Comparison of ENCODE assay signal across 1 cellular context in genomic region chr6:164346631-164347030, GRCh38.
TF ChIP-seq lines count a peak whose summit lies in the region.

No MANE protein-coding gene starts in this region.

TF ChIP-seq in K562, 482 proteins besides CTCF, POLR2A, EP300 and RAD21 (continued from another document and continues in another):
- peak in 1 of 2 experiments; percentile 84; a peak in 2 of 4 replicates for TF ChIP-seq ZMIZ1 (IDR thresholded peaks at IDR 0.05; ENCODE audit: low read depth in 2 of 2, low read length in 2 of 2)
- TF ChIP-seq PHB2 (IDR thresholded peaks at IDR 0.05; ENCODE audit: low read depth) = peak; percentile 84
- peak; percentile 75 for TF ChIP-seq SMARCA4 (IDR thresholded peaks at IDR 0.05)
- TF ChIP-seq TRIM24 (IDR thresholded peaks at IDR 0.05) = peak; percentile 94 to 95
- TF ChIP-seq MAFF (IDR thresholded peaks at IDR 0.05; ENCODE audit: low read length) = peak; percentile 47; the same call in 1 of the 2 replicates
- TF ChIP-seq LEF1 (IDR thresholded peaks at IDR 0.05) = peak; percentile 53; the same call in 1 of the 2 replicates
- TF ChIP-seq MYNN (IDR thresholded peaks at IDR 0.05) = no peak
- no peak for TF ChIP-seq MYNN (CRISPR knock-in tag; IDR thresholded peaks at IDR 0.05)
- no peak for TF ChIP-seq PHF8 (IDR thresholded peaks at IDR 0.05; ENCODE audit: borderline replicate concordance, low read length)
- TF ChIP-seq USF2 (CRISPR knock-in tag; IDR thresholded peaks at IDR 0.05) = no peak
- peak; percentile 34; the same call in 1 of the 2 replicates for TF ChIP-seq TFAP4 (CRISPR knock-in tag; IDR thresholded peaks at IDR 0.05; ENCODE audit: borderline replicate concordance)
- TF ChIP-seq CHCHD3 (CRISPR knock-in tag; IDR thresholded peaks at IDR 0.05) = no peak
- TF ChIP-seq CEBPB (tag; IDR thresholded peaks at IDR 0.05) = peak; percentile 47; the same call in 1 of the 2 replicates
- TF ChIP-seq FOXM1 (IDR thresholded peaks at IDR 0.05; ENCODE audit: low read depth) = peak; percentile 84
- TF ChIP-seq FOXM1 (CRISPR knock-in tag; IDR thresholded peaks at IDR 0.05; ENCODE audit: low read depth) = no peak
- TF ChIP-seq ESRRA (IDR thresholded peaks at IDR 0.05; ENCODE audit: borderline replicate concordance, low read depth) = no peak
- peak; percentile 69 for TF ChIP-seq TCF3 (CRISPR knock-in tag; IDR thresholded peaks at IDR 0.05)
- TF ChIP-seq EHMT2 (IDR thresholded peaks at IDR 0.05) = no peak
- no peak for TF ChIP-seq PHB (CRISPR knock-in tag; IDR thresholded peaks at IDR 0.05)
- TF ChIP-seq ZNF551 (CRISPR knock-in tag; IDR thresholded peaks at IDR 0.05) = no peak
- no peak for TF ChIP-seq PYGO2 (tag; IDR thresholded peaks at IDR 0.05)
- no peak for TF ChIP-seq JUN (IDR thresholded peaks at IDR 0.05; ENCODE audit: borderline replicate concordance, low read depth, low read length)
- no peak for TF ChIP-seq JUN (CRISPR knock-in tag; IDR thresholded peaks at IDR 0.05; ENCODE audit: borderline replicate concordance)
- no peak for TF ChIP-seq EZH2 (IDR thresholded peaks at IDR 0.05; ENCODE audit: borderline replicate concordance, low read depth, low read length)
- TF ChIP-seq NFIC (IDR thresholded peaks at IDR 0.05) = peak; percentile 87
- TF ChIP-seq CREB3 (tag; conservative IDR thresholded peaks at IDR 0.05; ENCODE audit: low read depth) = peak; percentile 65; the same call in 1 of the 2 replicates
- no peak for TF ChIP-seq RNF219 (CRISPR knock-in tag; IDR thresholded peaks at IDR 0.05)
- TF ChIP-seq SIN3B (IDR thresholded peaks at IDR 0.05; ENCODE audit: low read depth) = no peak
- no peak for TF ChIP-seq MLLT1 (IDR thresholded peaks at IDR 0.05)
- TF ChIP-seq PCBP1 (IDR thresholded peaks at IDR 0.05; ENCODE audit: low read depth, low read length, poor library complexity, severe bottlenecking) = no peak
- no peak for TF ChIP-seq CBX2 (IDR thresholded peaks at IDR 0.05; ENCODE audit: insufficient read depth, low read length, poor library complexity, severe bottlenecking)
- TF ChIP-seq STAT5A (IDR thresholded peaks at IDR 0.05; ENCODE audit: borderline replicate concordance, low read length) = peak; percentile 89
- TF ChIP-seq CREB1 (IDR thresholded peaks at IDR 0.05) = peak; percentile 47; the same call in 1 of the 2 replicates
- no peak for TF ChIP-seq CREB1 (CRISPR knock-in tag; IDR thresholded peaks at IDR 0.05)
- TF ChIP-seq ZNF274 (IDR thresholded peaks at IDR 0.05; ENCODE audit: borderline replicate concordance, low read depth, low read length) = peak; percentile 69; the same call in 1 of the 2 replicates
- peak; percentile 56 to 64; a peak in 1 of 4 replicates for TF ChIP-seq TBL1XR1 (IDR thresholded peaks at IDR 0.05; ENCODE audit: low read length in 2 of 2)
- TF ChIP-seq MAFG (tag; conservative IDR thresholded peaks at IDR 0.05) = peak; percentile 61
- TF ChIP-seq POLR2AphosphoS5 (IDR thresholded peaks at IDR 0.05; ENCODE audit: control insufficient read depth, insufficient read depth, low read depth, low read length) = peak; percentile 94
- no peak for TF ChIP-seq ZNF696 (CRISPR knock-in tag; conservative IDR thresholded peaks at IDR 0.05)
- TF ChIP-seq PRMT5 (CRISPR knock-in tag; IDR thresholded peaks at IDR 0.05) = no peak
- TF ChIP-seq SMARCE1 (IDR thresholded peaks at IDR 0.05) = peak; percentile 42; the same call in 1 of the 2 replicates
- peak; percentile 93 for TF ChIP-seq ARID1B (IDR thresholded peaks at IDR 0.05)
- TF ChIP-seq ZNF24 (IDR thresholded peaks at IDR 0.05) = 0 out of 2 replicates have a peak, but pooled peaks have one; percentile 16
- peak; percentile 39; the same call in 1 of the 2 replicates for TF ChIP-seq C11orf30 (IDR thresholded peaks at IDR 0.05; ENCODE audit: low read depth)
- peak; percentile 36; the same call in 1 of the 2 replicates for TF ChIP-seq ZNF395 (CRISPR knock-in tag; IDR thresholded peaks at IDR 0.05)
- no peak for TF ChIP-seq ILF3 (IDR thresholded peaks at IDR 0.05; ENCODE audit: borderline replicate concordance)
- TF ChIP-seq EWSR1 (IDR thresholded peaks at IDR 0.05; ENCODE audit: borderline replicate concordance, low read depth, partially characterized antibody) = no peak
- TF ChIP-seq DPF2 (IDR thresholded peaks at IDR 0.05) = peak; percentile 80
- TF ChIP-seq CREM (IDR thresholded peaks at IDR 0.05; ENCODE audit: low read depth) = 0 out of 2 replicates have a peak, but pooled peaks have one; percentile 24
- no peak for TF ChIP-seq LARP7 (IDR thresholded peaks at IDR 0.05)
- TF ChIP-seq IRF2 (CRISPR knock-in tag; IDR thresholded peaks at IDR 0.05) = no peak
- TF ChIP-seq ADNP (tag; IDR thresholded peaks at IDR 0.05) = no peak
